In genomic region chr15:58515807-58516206, GRCh38 we compare ENCODE assay signal across 13 cellular contexts.
DNase-seq lines count a peak whose midpoint lies in the region; ATAC-seq, FAIRE-seq and TF ChIP-seq lines count a peak whose summit lies in the region.
"Had no signal": no experiment of that assay in that cellular context is flagged by ENCODE, and none has a peak within 500 bp of the region (broad histone marks: within the 10 kb centered on the region; RNA-seq: fewer than 3 reads in every experiment).

No MANE protein-coding gene starts in this region.

- no peak overlapping the region for H3K4me3 ChIP-seq in ovary
- H3K4me3 ChIP-seq: coronary artery, thoracic aorta had no signal

- intact Hi-C loops in CD4-positive, alpha-beta T cell (cut with DNase I, micrococcal nuclease): loop anchor here in 1 of 2 experiments (5.0 kb wide), 2 partner anchors 34 to 289 kb away; no protein-coding TSS in a partner anchor
- intact Hi-C loops in ovary (cut with DNase I): no loop called here

- peak; percentile 72 for FAIRE-seq in GM12891 (lab: Jason Lieb, UNC)

- CTCF ChIA-PET in CD4-positive, alpha-beta T cell (lab: Charles Lee): interaction anchor here (0.5 kb wide), 1 partner anchor 370 kb away, joined by 3 read pairs; no protein-coding TSS in a partner anchor

- peak overlapping the region; percentile 9 for H3K4me3 Mint-ChIP-seq in CD4-positive, alpha-beta T cell
- H3K4me3 Mint-ChIP-seq in T-helper 2 cell treated with Interferon-gamma antibody and Interleukin-4, amounts not matched to agents 5 μg/mL and 100 μg/mL, for 36 hours: peak overlapping the region; percentile 58
- peak overlapping the region; percentile 58 to 79 (median 67) for H3K4me3 Mint-ChIP-seq in immature natural killer cell
- H3K4me3 Mint-ChIP-seq: mesothelial cell of epicardium had no signal

- no peak overlapping the region for H3K27ac ChIP-seq in CD4-positive, alpha-beta T cell (ENCODE audit: low read depth, low read length)
- no peak overlapping the region for H3K27ac ChIP-seq in ovary
- H3K27ac ChIP-seq: coronary artery, KMS-11, thoracic aorta had no signal

- DNase-seq in CD4-positive, alpha-beta T cell: no peak
- DNase-seq in GM12891 (ENCODE audit: insufficient read length, low spot score) (no peak), immature natural killer cell (peak; percentile 67 to 71 (median 69)), NCI-H2196 (lab: John Stamatoyannopoulos, UW; ENCODE audit: unreplicated experiment) (no peak), ovary (no peak)
- DNase-seq in T-helper 2 cell treated with Interferon-gamma antibody and Interleukin-4, amounts not matched to agents 5 μg/mL and 100 μg/mL, for 36 hours (ENCODE audit: low spot score): peak; percentile 34
- DNase-seq: NCI-H2171 had no signal

- WGBS in ovary, 3 donors: 81 to 90% (median 87%) methylated on average over 8 of the region's 8 CpGs

- H3K36me3 ChIP-seq in ovary: no peaks in the 10 kb centered on the region
- H3K36me3 ChIP-seq: thoracic aorta had no signal

- TF ChIP-seq EP300 in ovary (IDR thresholded peaks at IDR 0.05): no peak

- no peaks in the 10 kb centered on the region for H3K9me3 ChIP-seq in CD4-positive, alpha-beta T cell (ENCODE audit: control insufficient read depth, low read length)
- H3K9me3 ChIP-seq in ovary: no peaks in the 10 kb centered on the region
- H3K9me3 ChIP-seq: thoracic aorta had no signal

- no peaks in the 10 kb centered on the region for H3K27me3 ChIP-seq in CD4-positive, alpha-beta T cell (ENCODE audit: control insufficient read depth, insufficient read depth, low read length)
- no peaks in the 10 kb centered on the region for H3K27me3 ChIP-seq in ovary

- POLR2A ChIA-PET in CD4-positive, alpha-beta T cell (lab: Charles Lee): no interaction called here

- H3K4me1 ChIP-seq in ovary (ENCODE audit: insufficient read depth): no peaks in the 10 kb centered on the region

- no peaks in the 10 kb centered on the region for H3K9me3 Mint-ChIP-seq in CD4-positive, alpha-beta T cell
- H3K9me3 Mint-ChIP-seq in T-helper 2 cell treated with Interferon-gamma antibody and Interleukin-4, amounts not matched to agents 5 μg/mL and 100 μg/mL, for 36 hours: peaks cover 14% of the 10 kb centered on the region
- peaks cover 0 to 2% (median 0%) of the 10 kb centered on the region in 6 donors for H3K9me3 Mint-ChIP-seq in immature natural killer cell

- peaks cover 55% of the 10 kb centered on the region for H3K4me1 Mint-ChIP-seq in CD4-positive, alpha-beta T cell (ENCODE audit: low read depth)
- peaks cover 60% of the 10 kb centered on the region for H3K4me1 Mint-ChIP-seq in T-helper 2 cell treated with Interferon-gamma antibody and Interleukin-4, amounts not matched to agents 5 μg/mL and 100 μg/mL, for 36 hours (ENCODE audit: low read depth)
- H3K4me1 Mint-ChIP-seq in immature natural killer cell: peaks cover 58 to 67% of the 10 kb centered on the region in 2 donors

- TF ChIP-seq POLR2A in GM12891 (IDR thresholded peaks at IDR 0.05; ENCODE audit: low read depth, low read length) (no peak), ovary (IDR thresholded peaks at IDR 0.05) (no peak)

- ATAC-seq in CD4-positive, alpha-beta T cell (ENCODE audit: poor library complexity): no peak
- ATAC-seq in HG03378 (IDR thresholded peaks at IDR 0.05; ENCODE audit: unreplicated experiment): no peak
- no peak for ATAC-seq in GM21360 (IDR thresholded peaks at IDR 0.05; ENCODE audit: unreplicated experiment)

- H3K27me3 Mint-ChIP-seq in CD4-positive, alpha-beta T cell: no peaks in the 10 kb centered on the region
- H3K27me3 Mint-ChIP-seq in T-helper 2 cell treated with Interferon-gamma antibody and Interleukin-4, amounts not matched to agents 5 μg/mL and 100 μg/mL, for 36 hours (ENCODE audit: low read depth): no peaks in the 10 kb centered on the region
- peaks cover 11 to 21% (median 21%) of the 10 kb centered on the region in 3 donors for H3K27me3 Mint-ChIP-seq in immature natural killer cell (ENCODE audit: low read depth in 3 of 3)

- peak overlapping the region; percentile 67 for H3K27ac Mint-ChIP-seq in CD4-positive, alpha-beta T cell
- H3K27ac Mint-ChIP-seq in T-helper 2 cell treated with Interferon-gamma antibody and Interleukin-4, amounts not matched to agents 5 μg/mL and 100 μg/mL, for 36 hours: peak overlapping the region; percentile 93
- peak overlapping the region; percentile 96 to 99 (median 98) for H3K27ac Mint-ChIP-seq in immature natural killer cell
- H3K27ac Mint-ChIP-seq: mesothelial cell of epicardium had no signal

- H3K36me3 Mint-ChIP-seq in CD4-positive, alpha-beta T cell (ENCODE audit: low read depth): no peaks in the 10 kb centered on the region
- peaks cover 9% of the 10 kb centered on the region for H3K36me3 Mint-ChIP-seq in T-helper 2 cell treated with Interferon-gamma antibody and Interleukin-4, amounts not matched to agents 5 μg/mL and 100 μg/mL, for 36 hours (ENCODE audit: low read depth)
- peaks cover 0 to 3% (median 2%) of the 10 kb centered on the region in 3 donors for H3K36me3 Mint-ChIP-seq in immature natural killer cell
- H3K36me3 Mint-ChIP-seq: mesothelial cell of epicardium had no signal

- TF ChIP-seq CTCF in CD4-positive, alpha-beta T cell (IDR thresholded peaks at IDR 0.05): no peak
- TF ChIP-seq CTCF in ovary (IDR thresholded peaks at IDR 0.05): no peak

TF ChIP-seq in GM12891, 5 proteins besides CTCF, POLR2A, EP300 and RAD21:
- TF ChIP-seq SPI1 (IDR thresholded peaks at IDR 0.05; ENCODE audit: low read depth, low read length) (peak; percentile 75), TAF1 (IDR thresholded peaks at IDR 0.05; ENCODE audit: low read depth, low read length) (no peak)

Comparison
In these comparisons a context has a peak if more than half of its experiments do, and no peak if none do; other contexts are left out.
1. DNase-seq: peak in T-helper 2 cell treated with Interferon-gamma antibody and Interleukin-4, amounts not matched to agents 5 μg/mL and 100 μg/mL, for 36 hours (single experiment) and immature natural killer cell (3 of 3); none in CD4-positive, alpha-beta T cell (0 of 10), GM12891 (single experiment), NCI-H2196 (single experiment) and ovary (0 of 5).
2. H3K4me3 Mint-ChIP-seq: peak in every context shown above with its lines; median percentile 67 in immature natural killer cell; 58 in T-helper 2 cell treated with Interferon-gamma antibody and Interleukin-4, amounts not matched to agents 5 μg/mL and 100 μg/mL, for 36 hours; 9 in CD4-positive, alpha-beta T cell.
3. Peak in every context shown above with its lines, with median percentiles within 50 percentile points of each other: H3K27ac Mint-ChIP-seq.